ENCODE assay signal across 19 cellular contexts in genomic region chr20:4987130-4987529, GRCh38. TPM values are rescaled to one million over a fixed set of nuclear protein-coding genes. Genes with fewer than 3 reads are reported as not detected.
A peak's percentile ranks its signal among the peaks of the same experiment; 100 is the strongest.
DNase-seq lines count a peak whose midpoint lies in the region; ATAC-seq lines count a peak whose summit lies in the region.
"Had no signal": no experiment of that assay in that cellular context is flagged by ENCODE, and none has a peak within 500 bp of the region (broad histone marks: within the 10 kb centered on the region; RNA-seq: fewer than 3 reads in every experiment).

No MANE protein-coding gene starts in this region.

- peak overlapping the region; percentile 43 for H3K27ac Mint-ChIP-seq in activated naive CD4-positive, alpha-beta T cell treated with anti-CD3 and anti-CD28 coated beads, Interleukin-2, amount 10 ng/mL, durations not matched to agents 7 days and 5 days
- peak overlapping the region; percentile 39 for H3K27ac Mint-ChIP-seq in dendritic cell treated with granulocyte-macrophage colony-stimulating factor and Interleukin-4, amounts not matched to agents 40 ng/mL and 50 ng/mL, for 4 days
- peak overlapping the region; percentile 32 for H3K27ac Mint-ChIP-seq in stimulated activated effector memory CD8-positive, alpha-beta T cell treated with anti-CD3 and anti-CD28 coated beads, Interleukin-12 subunit alpha, Interleukin-12 subunit beta, amount 100 ng/mL, for 72 hours
- H3K27ac Mint-ChIP-seq: activated naive CD4-positive, alpha-beta T cell treated with anti-CD3 and anti-CD28 coated beads for 36 hours had no signal

- no peak for DNase-seq in activated naive CD4-positive, alpha-beta T cell treated with anti-CD3 and anti-CD28 coated beads, Interleukin-2, amount 10 ng/mL, durations not matched to agents 7 days and 5 days
- DNase-seq in activated naive CD4-positive, alpha-beta T cell treated with anti-CD3 and anti-CD28 coated beads, Interleukin-2, amount 50 U/mL, for 16 hours, result no peak
- DNase-seq in NCI-H2227 (lab: John Stamatoyannopoulos, UW; ENCODE audit: unreplicated experiment) (peak; percentile 17), C1 segment of cervical spinal cord (lab: John Stamatoyannopoulos, UW) (no peak), cerebellum (ENCODE audit: low spot score) (no peak)
- DNase-seq in stimulated activated effector memory CD8-positive, alpha-beta T cell treated with anti-CD3 and anti-CD28 coated beads, Interleukin-12 subunit alpha, Interleukin-12 subunit beta, amount 100 ng/mL, for 72 hours (ENCODE audit: low spot score in 2 of 2), result no peak
- DNase-seq: activated CD4-positive, alpha-beta T cell treated with anti-CD3 and anti-CD28 coated beads, Interleukin-2, amount 50 U/mL, for 4 hours; glutamatergic neuron; left cardiac atrium; mesendoderm; NCI-H1436; PC-3; SHP77 treated with DMSO at 0.1 percent for 48 hours; stimulated activated CD4-positive, alpha-beta T cell treated with anti-CD3 and anti-CD28 coated beads, Interleukin-4, amount 100 ng/mL, for 1 hour had no signal

- no peaks in the 10 kb centered on the region for H3K9me3 Mint-ChIP-seq in activated naive CD4-positive, alpha-beta T cell treated with anti-CD3 and anti-CD28 coated beads, Interleukin-2, amount 10 ng/mL, durations not matched to agents 7 days and 5 days
- H3K9me3 Mint-ChIP-seq in dendritic cell treated with granulocyte-macrophage colony-stimulating factor and Interleukin-4, amounts not matched to agents 40 ng/mL and 50 ng/mL, for 4 days, result no peaks in the 10 kb centered on the region
- no peaks in the 10 kb centered on the region for H3K9me3 Mint-ChIP-seq in stimulated activated effector memory CD8-positive, alpha-beta T cell treated with anti-CD3 and anti-CD28 coated beads, Interleukin-12 subunit alpha, Interleukin-12 subunit beta, amount 100 ng/mL, for 72 hours
- H3K9me3 Mint-ChIP-seq: activated naive CD4-positive, alpha-beta T cell treated with anti-CD3 and anti-CD28 coated beads for 36 hours; natural killer cell treated with Interleukin-12 subunit alpha and Interleukin-12 subunit beta and Interleukin-15 and Interleukin-18, amount 100 ng/mL, for 72 hours had no signal

- H3K4me1 Mint-ChIP-seq in activated naive CD4-positive, alpha-beta T cell treated with anti-CD3 and anti-CD28 coated beads, Interleukin-2, amount 10 ng/mL, durations not matched to agents 7 days and 5 days, result peaks cover 13% of the 10 kb centered on the region
- peaks cover 18% of the 10 kb centered on the region for H3K4me1 Mint-ChIP-seq in dendritic cell treated with granulocyte-macrophage colony-stimulating factor and Interleukin-4, amounts not matched to agents 40 ng/mL and 50 ng/mL, for 4 days (ENCODE audit: low read depth)
- peaks cover 13% of the 10 kb centered on the region for H3K4me1 Mint-ChIP-seq in stimulated activated effector memory CD8-positive, alpha-beta T cell treated with anti-CD3 and anti-CD28 coated beads, Interleukin-12 subunit alpha, Interleukin-12 subunit beta, amount 100 ng/mL, for 72 hours

- no peaks in the 10 kb centered on the region for H3K27me3 Mint-ChIP-seq in activated naive CD4-positive, alpha-beta T cell treated with anti-CD3 and anti-CD28 coated beads, Interleukin-2, amount 10 ng/mL, durations not matched to agents 7 days and 5 days
- no peaks in the 10 kb centered on the region for H3K27me3 Mint-ChIP-seq in dendritic cell treated with granulocyte-macrophage colony-stimulating factor and Interleukin-4, amounts not matched to agents 40 ng/mL and 50 ng/mL, for 4 days
- H3K27me3 Mint-ChIP-seq: natural killer cell treated with Interleukin-12 subunit alpha and Interleukin-12 subunit beta and Interleukin-15 and Interleukin-18, amount 100 ng/mL, for 72 hours had no signal

- H3K36me3 Mint-ChIP-seq in activated naive CD4-positive, alpha-beta T cell treated with anti-CD3 and anti-CD28 coated beads, Interleukin-2, amount 10 ng/mL, durations not matched to agents 7 days and 5 days, result peaks cover 2% of the 10 kb centered on the region
- H3K36me3 Mint-ChIP-seq in dendritic cell treated with granulocyte-macrophage colony-stimulating factor and Interleukin-4, amounts not matched to agents 40 ng/mL and 50 ng/mL, for 4 days (ENCODE audit: low read depth), result peaks cover 24% of the 10 kb centered on the region
- H3K36me3 Mint-ChIP-seq in stimulated activated effector memory CD8-positive, alpha-beta T cell treated with anti-CD3 and anti-CD28 coated beads, Interleukin-12 subunit alpha, Interleukin-12 subunit beta, amount 100 ng/mL, for 72 hours, result peaks cover 12% of the 10 kb centered on the region
- H3K36me3 Mint-ChIP-seq: natural killer cell treated with Interleukin-12 subunit alpha and Interleukin-12 subunit beta and Interleukin-15 and Interleukin-18, amount 100 ng/mL, for 72 hours had no signal

- intact Hi-C loops in dendritic cell treated with granulocyte-macrophage colony-stimulating factor and Interleukin-4, amounts not matched to agents 40 ng/mL and 50 ng/mL, for 4 days (cut with micrococcal nuclease), result no loop called here

- CTCF ChIA-PET in activated naive CD4-positive, alpha-beta T cell treated with anti-CD3 and anti-CD28 coated beads, Interleukin-2, amount 10 ng/mL, durations not matched to agents 7 days and 5 days (lab: Charles Lee), result no interaction called here

- no peak for ATAC-seq in stimulated activated effector memory CD8-positive, alpha-beta T cell treated with anti-CD3 and anti-CD28 coated beads, Interleukin-12 subunit alpha, Interleukin-12 subunit beta, amount 100 ng/mL, for 72 hours
- no peak for ATAC-seq in GM18873 (IDR thresholded peaks at IDR 0.05; ENCODE audit: low FRiP score, unreplicated experiment)
- ATAC-seq: A549; left cardiac atrium; natural killer cell treated with Interleukin-12 subunit alpha and Interleukin-12 subunit beta and Interleukin-15 and Interleukin-18, amount 100 ng/mL, for 72 hours; PC-3 had no signal

- no peak overlapping the region for H3K4me3 Mint-ChIP-seq in activated naive CD4-positive, alpha-beta T cell treated with anti-CD3 and anti-CD28 coated beads, Interleukin-2, amount 10 ng/mL, durations not matched to agents 7 days and 5 days
- H3K4me3 Mint-ChIP-seq in dendritic cell treated with granulocyte-macrophage colony-stimulating factor and Interleukin-4, amounts not matched to agents 40 ng/mL and 50 ng/mL, for 4 days, result no peak overlapping the region
- H3K4me3 Mint-ChIP-seq in stimulated activated effector memory CD8-positive, alpha-beta T cell treated with anti-CD3 and anti-CD28 coated beads, Interleukin-12 subunit alpha, Interleukin-12 subunit beta, amount 100 ng/mL, for 72 hours, result no peak overlapping the region
- H3K4me3 Mint-ChIP-seq: activated naive CD4-positive, alpha-beta T cell treated with anti-CD3 and anti-CD28 coated beads for 36 hours; natural killer cell treated with Interleukin-12 subunit alpha and Interleukin-12 subunit beta and Interleukin-15 and Interleukin-18, amount 100 ng/mL, for 72 hours had no signal

RNA-seq across cellular contexts. Expression of gene SLC23A2, which starts 14.2 kb away (rescaled TPM):
- 47.6 TPM for total RNA-seq in cerebellum
